ENCODE assay signal across 28 cellular contexts in the genomic region with DNA sequence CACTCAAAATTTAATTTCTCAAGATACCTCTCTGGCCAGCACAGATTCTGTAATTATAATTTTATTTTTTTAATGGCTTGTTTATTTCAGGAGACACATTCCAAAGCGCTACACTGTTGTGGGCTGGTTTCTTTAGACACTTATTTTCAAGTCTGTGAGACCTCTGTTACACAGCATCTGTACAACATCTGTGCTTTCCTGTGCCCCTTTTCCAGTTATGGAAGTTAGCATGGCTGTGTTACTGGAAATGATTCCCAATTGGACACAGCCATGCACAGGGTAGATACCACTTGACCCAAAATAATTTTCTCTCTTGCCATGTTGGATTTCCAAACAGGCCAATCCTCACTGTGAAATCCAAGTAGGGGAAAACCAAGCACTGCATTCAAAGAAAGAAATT.
"Had no signal": no experiment of that assay in that cellular context is flagged by ENCODE, and none has a peak within 500 bp of the region (broad histone marks: within the 10 kb centered on the region; RNA-seq: fewer than 3 reads in every experiment).

No MANE protein-coding gene starts in this region.

- H3K4me2 ChIP-seq: hepatocyte, neural progenitor cell, smooth muscle cell had no signal

- H2AFZ ChIP-seq: hepatocyte, neural progenitor cell, parathyroid adenoma had no signal

- H3K9ac ChIP-seq: neural progenitor cell, parathyroid adenoma had no signal

- H3K79me2 ChIP-seq: hepatocyte, parathyroid adenoma had no signal

- H3K9me3 ChIP-seq: adrenal gland, ascending aorta, colonic mucosa had no signal

- FAIRE-seq: frontal cortex, TTC549 had no signal

- H3K36me3 ChIP-seq: adrenal gland, ascending aorta, cardiac muscle cell, colonic mucosa, neural progenitor cell, tibial nerve had no signal

- H3K4me3 ChIP-seq: adrenal gland, ascending aorta, cardiac muscle cell, colonic mucosa, hepatocyte, neural progenitor cell, psoas muscle, smooth muscle cell, tibial nerve had no signal

- DNase-seq: activated CD4-positive, alpha-beta T cell treated with anti-CD3 and anti-CD28 coated beads for 4 hours; activated CD4-positive, alpha-beta T cell treated with anti-CD3 and anti-CD28 coated beads, Interleukin-2, amount 50 U/mL, for 48 hours; activated CD8-positive, alpha-beta memory T cell treated with anti-CD3 and anti-CD28 coated beads for 24 hours; activated effector memory CD4-positive, alpha-beta T cell treated with Interleukin-2 at 50 U/mL for 16 hours; activated naive CD4-positive, alpha-beta T cell treated with Interleukin-2 at 50 U/mL for 16 hours; activated naive CD8-positive, alpha-beta T cell treated with anti-CD3 and anti-CD28 coated beads for 36 hours; adrenal gland; cerebellar nuclear complex; colonic mucosa; effector memory CD4-positive, alpha-beta T cell; mesendoderm; natural killer cell; occipital lobe; psoas muscle; stimulated activated CD4-positive, alpha-beta T cell treated with anti-CD3 and anti-CD28 coated beads, Interleukin-1b, Interleukin-23, amount 100 ng/mL, for 48 hours; stimulated activated CD4-positive, alpha-beta T cell treated with anti-CD3 and anti-CD28 coated beads, Interleukin-4, amount 100 ng/mL, for 4 hours; stimulated activated naive B cell treated with anti-CD40 and anti-IgM and Interleukin-4, amounts not matched to agents 10 μg/mL and 1 μg/mL and 100 μg/mL, for 72 hours; T-helper 9 cell had no signal

- H3K27ac ChIP-seq: adrenal gland, ascending aorta, cardiac muscle cell, colonic mucosa, hepatocyte, neural progenitor cell, parathyroid adenoma, psoas muscle, VCaP had no signal

- ATAC-seq: natural killer cell; psoas muscle; stimulated activated naive B cell treated with anti-CD40 and anti-IgM and Interleukin-4, amounts not matched to agents 10 μg/mL and 1 μg/mL and 100 μg/mL, for 72 hours had no signal

- H3K4me1 ChIP-seq: adrenal gland, ascending aorta, colonic mucosa, neural progenitor cell, parathyroid adenoma, psoas muscle, tibial nerve had no signal

- H3K27me3 ChIP-seq: adrenal gland, ascending aorta, cardiac muscle cell, colonic mucosa, hepatocyte, neural progenitor cell, tibial nerve had no signal
